ENCODE assay signal across 8 cellular contexts in genomic region chr21:38830667-38831525, GRCh38. TPM values are rescaled to one million over a fixed set of nuclear protein-coding genes. Genes with fewer than 3 reads are reported as not detected.
DNase-seq lines count a peak whose midpoint lies in the region; ATAC-seq and TF ChIP-seq lines count a peak whose summit lies in the region.

No MANE protein-coding gene starts in this region.

- WGBS in lower leg skin, 2 donors = 53 to 62% methylated on average over 2 of the region's 2 CpGs

- ATAC-seq in GM19025 (IDR thresholded peaks at IDR 0.05; ENCODE audit: low read depth, unreplicated experiment) (peak; percentile 79), HG02798 (IDR thresholded peaks at IDR 0.05; ENCODE audit: poor library complexity, unreplicated experiment) (peak; percentile 77), gastrocnemius medialis (no peak)

- H3K9me3 ChIP-seq in SK-N-MC (ENCODE audit: low read depth, low read length) (no peaks in the 10 kb centered on the region), gastrocnemius medialis (no peaks in the 10 kb centered on the region)

- in situ Hi-C loops in gastrocnemius medialis (cut with MboI; ENCODE audit: low sequenced_read_pairs in 4 of 4) = no loop called here

- no peaks in the 10 kb centered on the region for H3K36me3 ChIP-seq in SK-N-MC (ENCODE audit: insufficient read depth, low read length)
- no peaks in the 10 kb centered on the region for H3K36me3 ChIP-seq in gastrocnemius medialis

- TF ChIP-seq POLR2A in gastrocnemius medialis (IDR thresholded peaks at IDR 0.05) (no peak), lower leg skin (IDR thresholded peaks at IDR 0.05) (no peak)

- TF ChIP-seq CTCF in gastrocnemius medialis (IDR thresholded peaks at IDR 0.05 in 4 of 5, conservative IDR thresholded peaks at IDR 0.05 in 1 of 5) (no peak), lower leg skin (IDR thresholded peaks at IDR 0.05) (no peak)

- H3K27me3 ChIP-seq in gastrocnemius medialis = no peaks in the 10 kb centered on the region

- H3K4me3 ChIP-seq in SK-N-MC (no peak overlapping the region), gastrocnemius medialis (no peak overlapping the region), lower leg skin (ENCODE audit: low read depth, poor library complexity, severe bottlenecking) (no peak overlapping the region)

- DNase-seq in SK-N-MC (ENCODE audit: low read depth, low spot score) (no peak), gastrocnemius medialis (no peak), medulla oblongata (ENCODE audit: extremely low spot score) (no peak), lower leg skin (ENCODE audit: low spot score in 2 of 2) (no peak), NCI-H1930 (lab: John Stamatoyannopoulos, UW) (no peak)
- DNase-seq in activated CD4-positive, alpha-beta T cell treated with anti-CD3 and anti-CD28 coated beads, Interleukin-2, amount 50 U/mL, for 4 hours = no peak

- H3K4me1 ChIP-seq in gastrocnemius medialis = peaks cover 6 to 9% of the 10 kb centered on the region in 2 donors

- H3K27ac ChIP-seq in SK-N-MC (peak overlapping the region; percentile 52; the same call in 1 of the 2 replicates), gastrocnemius medialis (peak overlapping the region; percentile 12 to 31 (median 26))

- no peak overlapping the region for H3K9ac ChIP-seq in SK-N-MC (ENCODE audit: insufficient read length)

- intact Hi-C loops in gastrocnemius medialis (cut with DNase I; ENCODE audit: low total_unique reads) (loop anchor here (1.0 kb wide), 1 partner anchor 26 kb away; the partner anchor contains the start of gene ETS2), lower leg skin (cut with DNase I; ENCODE audit: low total_unique reads) (no loop called here)

RNA-seq across cellular contexts. Expression of gene ETS2, which starts 25.2 kb away (rescaled TPM):
- total RNA-seq in gastrocnemius medialis = 100 to 1,000 TPM in 1 of 4 donors, 10 to 100 TPM in 3; 51.5 to 136 (median 59.3) TPM
- total RNA-seq in lower leg skin = 100 to 1,000 TPM; 154 to 644 (median 289) TPM

Comparison
In these comparisons a context has a peak if more than half of its experiments do, and no peak if none do; other contexts are left out.
1. ATAC-seq: peak in GM19025 (single experiment) and HG02798 (single experiment); none in gastrocnemius medialis (0 of 2).